In genomic region chr21:45985471-45986315, GRCh38 we compare ENCODE assay signal across 12 cellular contexts. TPM values are rescaled to one million over a fixed set of nuclear protein-coding genes. Genes with fewer than 3 reads are reported as not detected.
A peak's percentile ranks its signal among the peaks of the same experiment; 100 is the strongest.
DNase-seq lines count a peak whose midpoint lies in the region; ATAC-seq, FAIRE-seq and TF ChIP-seq lines count a peak whose summit lies in the region.
"Had no signal": no experiment of that assay in that cellular context is flagged by ENCODE, and none has a peak within 500 bp of the region (broad histone marks: within the 10 kb centered on the region; RNA-seq: fewer than 3 reads in every experiment).

No MANE protein-coding gene starts in this region.

- H3K36me3 ChIP-seq in BE2C: no peaks in the 10 kb centered on the region

- H3K4me1 Mint-ChIP-seq in activated B cell treated with CpG ODN at 0.5 μM for 24 hours: peaks cover 1% of the 10 kb centered on the region
- H3K4me1 Mint-ChIP-seq: activated naive CD8-positive, alpha-beta T cell treated with anti-CD3 and anti-CD28 coated beads for 36 hours had no signal

- H3K27ac Mint-ChIP-seq in activated B cell treated with CpG ODN at 0.5 μM for 24 hours: no peak overlapping the region
- H3K27ac Mint-ChIP-seq: activated naive CD8-positive, alpha-beta T cell treated with anti-CD3 and anti-CD28 coated beads for 36 hours had no signal

- peaks cover 2% of the 10 kb centered on the region; the same call in 1 of the 2 replicates for H3K4me1 ChIP-seq in BE2C

- H3K4me3 Mint-ChIP-seq in activated B cell treated with CpG ODN at 0.5 μM for 24 hours: no peak overlapping the region
- H3K4me3 Mint-ChIP-seq: activated naive CD8-positive, alpha-beta T cell treated with anti-CD3 and anti-CD28 coated beads for 36 hours had no signal

- CTCF ChIA-PET in activated B cell treated with CpG ODN at 0.5 μM for 24 hours (lab: Charles Lee): no interaction called here

- H3K27me3 Mint-ChIP-seq in activated B cell treated with CpG ODN at 0.5 μM for 24 hours: no peaks in the 10 kb centered on the region
- H3K27me3 Mint-ChIP-seq: activated naive CD8-positive, alpha-beta T cell treated with anti-CD3 and anti-CD28 coated beads for 36 hours had no signal

- no peaks in the 10 kb centered on the region for H3K9me3 ChIP-seq in BE2C

- H3K27me3 ChIP-seq in BE2C: no peaks in the 10 kb centered on the region

- TF ChIP-seq CTCF in AG10803 (conservative IDR thresholded peaks at IDR 0.05; ENCODE audit: low read length) (no peak), activated B cell treated with CpG ODN at 0.5 μM for 24 hours (IDR thresholded peaks at IDR 0.05) (no peak), D721Med (IDR thresholded peaks at IDR 0.05; ENCODE audit: insufficient read depth, missing control alignments) (no peak), BE2C (IDR thresholded peaks at IDR 0.05; ENCODE audit: low read depth, low read length) (no peak)

- POLR2A ChIA-PET in activated B cell treated with CpG ODN at 0.5 μM for 24 hours (lab: Charles Lee): no interaction called here

- H3K9me3 Mint-ChIP-seq in activated B cell treated with CpG ODN at 0.5 μM for 24 hours: no peaks in the 10 kb centered on the region
- H3K9me3 Mint-ChIP-seq: activated naive CD8-positive, alpha-beta T cell treated with anti-CD3 and anti-CD28 coated beads for 36 hours had no signal

- no peaks in the 10 kb centered on the region for H3K36me3 Mint-ChIP-seq in activated B cell treated with CpG ODN at 0.5 μM for 24 hours (ENCODE audit: low read depth)

- no peak for FAIRE-seq in D721Med (lab: Jason Lieb, UNC)

- DNase-seq in AG10803 (ENCODE audit: low read depth) (no peak), activated B cell treated with CpG ODN at 0.5 μM for 24 hours (peak; percentile 13), left cardiac atrium (peak; percentile 22), skeletal muscle cell (ENCODE audit: low read depth) (no peak), C1 segment of cervical spinal cord (lab: John Stamatoyannopoulos, UW) (no peak), D721Med (ENCODE audit: insufficient read length, low spot score) (no peak), BE2C (no peak)
- DNase-seq: activated naive CD8-positive, alpha-beta T cell treated with anti-CD3 and anti-CD28 coated beads for 36 hours; NCI-H1417; occipital lobe; stimulated activated CD4-positive, alpha-beta T cell treated with anti-CD3 and anti-CD28 coated beads, Interleukin-2, amount 100 ng/mL, for 24 hours had no signal

- no peak for ATAC-seq in activated B cell treated with CpG ODN at 0.5 μM for 24 hours (ENCODE audit: low read depth)
- ATAC-seq in left cardiac atrium: no peak
- no peak for ATAC-seq in HG03095 (IDR thresholded peaks at IDR 0.05; ENCODE audit: unreplicated experiment)

- intact Hi-C loops in activated B cell treated with CpG ODN at 0.5 μM for 24 hours (cut with micrococcal nuclease) (no loop called here), left cardiac atrium (cut with DNase I) (no loop called here)

- H3K4me3 ChIP-seq in AG10803 (ENCODE audit: low read length) (peak overlapping the region; percentile 96), skeletal muscle cell (ENCODE audit: low read depth, low read length) (peak overlapping the region; percentile 11), BE2C (ENCODE audit: low read depth, low read length) (no peak overlapping the region)

RNA-seq across cellular contexts. Expression of gene COL6A1, which starts 4.1 kb away (rescaled TPM):
- total RNA-seq in activated B cell treated with CpG ODN at 0.5 μM for 24 hours (0.11 TPM in 1 of 2 replicates, not detected in the other), left cardiac atrium (100 to 1,000 TPM; 244 to 247 TPM)
- polyA plus RNA-seq in BE2C (2012; ENCODE audit: insufficient read depth, insufficient read length, low read depth): 158 TPM

Comparison
In these comparisons a context has a peak if more than half of its experiments do, and no peak if none do; other contexts are left out.
1. DNase-seq: peak in activated B cell treated with CpG ODN at 0.5 μM for 24 hours (single experiment) and left cardiac atrium (single experiment); none in AG10803 (single experiment), skeletal muscle cell (single experiment), C1 segment of cervical spinal cord (0 of 14), D721Med (single experiment) and BE2C (single experiment).
2. RNA of gene COL6A1, which starts 4.1 kb away (total RNA-seq): 244 to 247 TPM in left cardiac atrium; 0.11 TPM in activated B cell treated with CpG ODN at 0.5 μM for 24 hours; every median in the first group is over 100 times any median in the second.